16 cellular contexts compared by ENCODE assay signal in genomic region chr9:123763910-123764588, GRCh38.
DNase-seq lines count a peak whose midpoint lies in the region; ATAC-seq and TF ChIP-seq lines count a peak whose summit lies in the region.
"Had no signal": no experiment of that assay in that cellular context is flagged by ENCODE, and none has a peak within 500 bp of the region (broad histone marks: within the 10 kb centered on the region; RNA-seq: fewer than 3 reads in every experiment).

No MANE protein-coding gene starts in this region.

- no peak overlapping the region for H2AK5ac ChIP-seq in IMR-90 (ENCODE audit: low read depth, low read length)

- peaks cover 4% of the 10 kb centered on the region for H3K9me1 ChIP-seq in IMR-90 (ENCODE audit: insufficient read depth, low read length)

- peak; percentile 23 for DNase-seq in AG08396 (ENCODE audit: low spot score)
- peak; percentile 84 for DNase-seq in IMR-90
- peak; percentile 34 for DNase-seq in choroid plexus epithelial cell (ENCODE audit: low read depth)
- DNase-seq in left kidney (ENCODE audit: low read depth, low spot score), result peak; percentile 38
- DNase-seq in NCI-H774 (lab: John Stamatoyannopoulos, UW), result no peak
- no peak for DNase-seq in right atrium auricular region (ENCODE audit: low spot score)
- DNase-seq in Kasumi-1 (lab: John Stamatoyannopoulos, UW), result no peak
- no peak for DNase-seq in activated T-helper 2 cell treated with anti-CD3 and anti-CD28 coated beads, Interferon-gamma antibody, Interleukin-2, Interleukin-4, amounts not matched to agents 10 μg/mL and 5 μg/mL and 100 μg/mL, durations not matched to agents 14 hours and 24 hours and 36 hours (ENCODE audit: low spot score)
- DNase-seq: activated B cell treated with CpG ODN at 0.5 μM for 24 hours; activated effector memory CD4-positive, alpha-beta T cell treated with anti-CD3 and anti-CD28 coated beads, Interleukin-2, amount 50 U/mL, for 16 hours; Caco-2; gastrocnemius medialis; NCI-H1930; RPMI8226; substantia nigra; T-helper 1 cell had no signal

- H2AK9ac ChIP-seq in IMR-90 (replicated peaks; ENCODE audit: low read depth, low read length, poor library complexity), result no peak overlapping the region

- intact Hi-C loops in IMR-90 (cut with micrococcal nuclease), result no loop called here
- intact Hi-C loops in activated T-helper 2 cell treated with anti-CD3 and anti-CD28 coated beads, Interferon-gamma antibody, Interleukin-2, Interleukin-4, amounts not matched to agents 10 μg/mL and 5 μg/mL and 100 μg/mL, durations not matched to agents 14 hours and 24 hours and 36 hours (cut with micrococcal nuclease), result no loop called here

- H3K9ac ChIP-seq in IMR-90 (ENCODE audit: low read depth, low read length), result no peak overlapping the region

- H3K18ac ChIP-seq in IMR-90 (ENCODE audit: low read depth, low read length), result no peak overlapping the region

- BruUV-seq in IMR-90 (replicated peaks; lab: Mats Ljungman, UMichigan), result no TSS peak

- no peaks in the 10 kb centered on the region for H3K9me3 ChIP-seq in IMR-90 (ENCODE audit: control insufficient read depth, insufficient read depth, low read length)
- H3K9me3 ChIP-seq in right atrium auricular region, result no peaks in the 10 kb centered on the region
- H3K9me3 ChIP-seq: Caco-2, gastrocnemius medialis had no signal

- H3K4me1 ChIP-seq in IMR-90 (ENCODE audit: control insufficient read depth, insufficient read depth, low read length) (peaks cover 8% of the 10 kb centered on the region), right atrium auricular region (no peaks in the 10 kb centered on the region)
- H3K4me1 ChIP-seq: gastrocnemius medialis had no signal

- H4K5ac ChIP-seq in IMR-90 (ENCODE audit: low read depth, low read length), result no peak overlapping the region

- H3K4ac ChIP-seq in IMR-90 (ENCODE audit: low read depth, low read length), result no peak overlapping the region

- no peak overlapping the region for H3K4me2 ChIP-seq in IMR-90 (ENCODE audit: low read depth, low read length)

- H3K56ac ChIP-seq in IMR-90 (ENCODE audit: extremely low read depth, insufficient read depth, low read length), result no peak overlapping the region

- TF ChIP-seq RAD21 in IMR-90 (IDR thresholded peaks at IDR 0.05; ENCODE audit: low read length), result no peak

- H3K27ac ChIP-seq in IMR-90 (ENCODE audit: insufficient read depth, low read length) (no peak overlapping the region), right atrium auricular region (no peak overlapping the region)
- H3K27ac ChIP-seq: gastrocnemius medialis had no signal

- H3K4me3 Mint-ChIP-seq in activated T-helper 2 cell treated with anti-CD3 and anti-CD28 coated beads, Interferon-gamma antibody, Interleukin-2, Interleukin-4, amounts not matched to agents 10 μg/mL and 5 μg/mL and 100 μg/mL, durations not matched to agents 14 hours and 24 hours and 36 hours (ENCODE audit: low read depth), result no peak overlapping the region
- H3K4me3 Mint-ChIP-seq: activated B cell treated with CpG ODN at 0.5 μM for 24 hours had no signal

- no peak overlapping the region for H2BK15ac ChIP-seq in IMR-90 (ENCODE audit: low read depth, low read length)

- H3K23ac ChIP-seq in IMR-90 (ENCODE audit: low read depth, low read length), result no peak overlapping the region

- CTCF ChIA-PET in IMR-90 (lab: Yijun Ruan, JAX), result interaction anchor here (0.5 kb wide), 1 partner anchor 9 kb away, joined by 3 read pairs; no protein-coding TSS in a partner anchor

- dilution Hi-C loops in IMR-90 (cut with HindIII; ENCODE audit: low sequenced_read_pairs, unreplicated experiment), result no loop called here

- no peak overlapping the region; the same call in 1 of the 2 replicates for H3K14ac ChIP-seq in IMR-90 (replicated peaks; ENCODE audit: low read depth, low read length)

- H4K20me1 ChIP-seq in IMR-90 (ENCODE audit: insufficient read depth, low read length), result no peaks in the 10 kb centered on the region

- peaks cover 2% of the 10 kb centered on the region for H3K27me3 Mint-ChIP-seq in activated T-helper 2 cell treated with anti-CD3 and anti-CD28 coated beads, Interferon-gamma antibody, Interleukin-2, Interleukin-4, amounts not matched to agents 10 μg/mL and 5 μg/mL and 100 μg/mL, durations not matched to agents 14 hours and 24 hours and 36 hours (ENCODE audit: low read depth)
- H3K27me3 Mint-ChIP-seq: activated B cell treated with CpG ODN at 0.5 μM for 24 hours had no signal

- no peak for TF ChIP-seq POLR2A in IMR-90 (IDR thresholded peaks at IDR 0.05; ENCODE audit: low read depth, low read length)

- ATAC-seq in IMR-90 (ENCODE audit: low read depth), result peak; percentile 70
- ATAC-seq: gastrocnemius medialis had no signal

- TF ChIP-seq CTCF in IMR-90 (conservative IDR thresholded peaks at IDR 0.05; ENCODE audit: low read depth, low read length) (no peak), choroid plexus epithelial cell (conservative IDR thresholded peaks at IDR 0.05; ENCODE audit: low read depth, low read length) (no peak), right atrium auricular region (IDR thresholded peaks at IDR 0.05) (no peak)

- H2AFZ ChIP-seq in IMR-90 (replicated peaks; ENCODE audit: low read length, poor library complexity), result no peak overlapping the region

- no peaks in the 10 kb centered on the region for H3K36me3 Mint-ChIP-seq in activated T-helper 2 cell treated with anti-CD3 and anti-CD28 coated beads, Interferon-gamma antibody, Interleukin-2, Interleukin-4, amounts not matched to agents 10 μg/mL and 5 μg/mL and 100 μg/mL, durations not matched to agents 14 hours and 24 hours and 36 hours (ENCODE audit: low read depth)

- H2BK20ac ChIP-seq in IMR-90 (ENCODE audit: low read depth, low read length), result no peak overlapping the region

- H4K91ac ChIP-seq in IMR-90 (ENCODE audit: insufficient read depth, low read depth, low read length), result no peak overlapping the region

- H3K27ac Mint-ChIP-seq in activated T-helper 2 cell treated with anti-CD3 and anti-CD28 coated beads, Interferon-gamma antibody, Interleukin-2, Interleukin-4, amounts not matched to agents 10 μg/mL and 5 μg/mL and 100 μg/mL, durations not matched to agents 14 hours and 24 hours and 36 hours, result no peak overlapping the region
- H3K27ac Mint-ChIP-seq: activated B cell treated with CpG ODN at 0.5 μM for 24 hours had no signal

- in situ Hi-C loops in IMR-90 (cut with MboI; ENCODE audit: low sequenced_read_pairs), result no loop called here

- 88% methylated on average over 3 of the region's 4 CpGs; no CpG with 5 or more reads in 1 of the 2 experiments for WGBS in IMR-90 (ENCODE audit: extremely low coverage in 2 of 2, insufficient read length in 1 of 2), 2 experiments

- H3K9me3 Mint-ChIP-seq in activated T-helper 2 cell treated with anti-CD3 and anti-CD28 coated beads, Interferon-gamma antibody, Interleukin-2, Interleukin-4, amounts not matched to agents 10 μg/mL and 5 μg/mL and 100 μg/mL, durations not matched to agents 14 hours and 24 hours and 36 hours, result no peaks in the 10 kb centered on the region
- H3K9me3 Mint-ChIP-seq: activated B cell treated with CpG ODN at 0.5 μM for 24 hours had no signal

- no peak overlapping the region for H4K8ac ChIP-seq in IMR-90 (ENCODE audit: low read depth in 2 of 2, low read length in 2 of 2)

- H2BK5ac ChIP-seq in IMR-90 (ENCODE audit: low read depth, low read length, poor library complexity, severe bottlenecking), result no peak overlapping the region

- no peak overlapping the region for H2BK120ac ChIP-seq in IMR-90 (ENCODE audit: low read depth, low read length)

- H3K4me1 Mint-ChIP-seq in activated T-helper 2 cell treated with anti-CD3 and anti-CD28 coated beads, Interferon-gamma antibody, Interleukin-2, Interleukin-4, amounts not matched to agents 10 μg/mL and 5 μg/mL and 100 μg/mL, durations not matched to agents 14 hours and 24 hours and 36 hours (ENCODE audit: low read depth), result no peaks in the 10 kb centered on the region
- H3K4me1 Mint-ChIP-seq: activated B cell treated with CpG ODN at 0.5 μM for 24 hours had no signal

- no peaks in the 10 kb centered on the region for H3K27me3 ChIP-seq in IMR-90 (ENCODE audit: control insufficient read depth, insufficient read depth, low read length)
- H3K27me3 ChIP-seq in right atrium auricular region, result no peaks in the 10 kb centered on the region
- H3K27me3 ChIP-seq: gastrocnemius medialis had no signal

- no peaks in the 10 kb centered on the region for H3K36me3 ChIP-seq in IMR-90 (ENCODE audit: control insufficient read depth, insufficient read depth, low read length)
- H3K36me3 ChIP-seq in right atrium auricular region, result no peaks in the 10 kb centered on the region
- H3K36me3 ChIP-seq: gastrocnemius medialis had no signal

- H3K79me1 ChIP-seq in IMR-90 (ENCODE audit: low read depth in 1 of 2, low read length in 2 of 2), result 0 out of 4 replicates have a peak, but pooled peaks cover 0 to 2% of the 10 kb centered on the region in 2 experiments

- H3K4me3 ChIP-seq in IMR-90 (ENCODE audit: insufficient read depth, low read depth, low read length) (no peak overlapping the region), choroid plexus epithelial cell (ENCODE audit: low read depth, low read length) (no peak overlapping the region), right atrium auricular region (no peak overlapping the region)
- H3K4me3 ChIP-seq: gastrocnemius medialis had no signal

- POLR2A ChIA-PET in IMR-90 (lab: Charles Lee; ENCODE audit: unreplicated experiment), result no interaction called here

TF ChIP-seq in IMR-90, 13 proteins besides CTCF, POLR2A, EP300 and RAD21 (continues in another document):
- 0 out of 2 replicates have a peak, but pooled peaks have one; percentile 19 for TF ChIP-seq FOS (IDR thresholded peaks at IDR 0.05; ENCODE audit: low read depth, low read length)
- no peak for TF ChIP-seq MAZ (IDR thresholded peaks at IDR 0.05; ENCODE audit: borderline replicate concordance, low read depth, low read length)
- TF ChIP-seq RFX5 (IDR thresholded peaks at IDR 0.05; ENCODE audit: low read depth, low read length), result no peak
- TF ChIP-seq MAFK (IDR thresholded peaks at IDR 0.05; ENCODE audit: low read depth, low read length), result peak; percentile 57
- no peak for TF ChIP-seq NFE2L2 (IDR thresholded peaks at IDR 0.05; ENCODE audit: low read depth, low read length)
- no peak for TF ChIP-seq RCOR1 (IDR thresholded peaks at IDR 0.05; ENCODE audit: insufficient replicate concordance, low read length)
- peak; percentile 7; the same call in 1 of the 2 replicates for TF ChIP-seq CEBPB (IDR thresholded peaks at IDR 0.05; ENCODE audit: low read depth, low read length)
- no peak for TF ChIP-seq SMC3 (IDR thresholded peaks at IDR 0.05; ENCODE audit: low read depth, low read length)
- TF ChIP-seq MXI1 (IDR thresholded peaks at IDR 0.05; ENCODE audit: borderline replicate concordance, low read depth, low read length), result no peak
- no peak for TF ChIP-seq BHLHE40 (IDR thresholded peaks at IDR 0.05; ENCODE audit: low read depth, low read length)
- no peak for TF ChIP-seq USF2 (IDR thresholded peaks at IDR 0.05; ENCODE audit: low read depth, low read length)

Comparison
In these comparisons a context has a peak if more than half of its experiments do, and no peak if none do; other contexts are left out.
1. DNase-seq: peak in AG08396 (single experiment), IMR-90 (single experiment), choroid plexus epithelial cell (single experiment) and left kidney (single experiment); none in NCI-H774 (single experiment), right atrium auricular region (single experiment), Kasumi-1 (0 of 2) and activated T-helper 2 cell treated with anti-CD3 and anti-CD28 coated beads, Interferon-gamma antibody, Interleukin-2, Interleukin-4, amounts not matched to agents 10 μg/mL and 5 μg/mL and 100 μg/mL, durations not matched to agents 14 hours and 24 hours and 36 hours (single experiment).